22 cellular contexts compared by ENCODE assay signal in genomic region chr14:101019974-101020710, GRCh38.
DNase-seq lines count a peak whose midpoint lies in the region; TF ChIP-seq lines count a peak whose summit lies in the region.
"Had no signal": no experiment of that assay in that cellular context is flagged by ENCODE, and none has a peak within 500 bp of the region (broad histone marks: within the 10 kb centered on the region; RNA-seq: fewer than 3 reads in every experiment).

No MANE protein-coding gene starts in this region.

- WGBS in stomach, 5 donors, result 78 to 89% (median 80%) methylated on average over 8 of the region's 8 CpGs

- CTCF ChIA-PET in Caco-2 (lab: Charles Lee), result no interaction called here

- POLR2A ChIA-PET in Caco-2 (lab: Charles Lee), result no interaction called here

- no peak for TF ChIP-seq POLR2A in stomach (IDR thresholded peaks at IDR 0.05)

- intact Hi-C loops in stomach (cut with DNase I; ENCODE audit: low total_unique reads) (no loop called here), Caco-2 (cut with micrococcal nuclease; ENCODE audit: unreplicated experiment) (no loop called here)

- peak; percentile 37 for DNase-seq in activated CD8-positive, alpha-beta memory T cell treated with anti-CD3 and anti-CD28 coated beads for 24 hours
- no peak for DNase-seq in activated CD8-positive, alpha-beta memory T cell treated with anti-CD3 and anti-CD28 coated beads, Interleukin-2, amount 50 U/mL, for 4 hours
- peak; percentile 13 for DNase-seq in activated CD8-positive, alpha-beta memory T cell treated with anti-CD3 and anti-CD28 coated beads, Interleukin-2, amount 50 U/mL, for 48 hours
- DNase-seq in mesenteric fat pad (ENCODE audit: low spot score), result peak; percentile 59
- DNase-seq in stomach, result peak; percentile 8
- no peak for DNase-seq in KBM-7
- no peak for DNase-seq in NCI-H2196 (lab: John Stamatoyannopoulos, UW; ENCODE audit: unreplicated experiment)
- no peak for DNase-seq in Caco-2
- DNase-seq: activated CD4-positive, alpha-beta T cell treated with anti-CD3 and anti-CD28 coated beads, Interleukin-2, amount 10 ng/mL, durations not matched to agents 24 days and 14 days; C1 segment of cervical spinal cord; central memory CD4-positive, alpha-beta T cell; effector memory CD8-positive, alpha-beta T cell; GOT3; MV-4-11; NCI-H2081 treated with DMSO at 0.1 percent for 48 hours; NCI-H82 had no signal

- H3K4me1 Mint-ChIP-seq in Caco-2 (ENCODE audit: low read depth, unreplicated experiment), result no peaks in the 10 kb centered on the region
- H3K4me1 Mint-ChIP-seq: activated CD4-positive, alpha-beta T cell treated with anti-CD3 and anti-CD28 coated beads, Interleukin-2, amount 10 ng/mL, durations not matched to agents 24 days and 14 days had no signal

- H3K4me1 ChIP-seq in stomach, result no peaks in the 10 kb centered on the region
- no peaks in the 10 kb centered on the region for H3K4me1 ChIP-seq in Caco-2
- H3K4me1 ChIP-seq: A549, pancreas, Peyer's patch, upper lobe of left lung had no signal

- H3K27me3 ChIP-seq in stomach (peaks cover 0 to 19% (median 0%) of the 10 kb centered on the region in 3 donors), Caco-2 (replicated peaks; ENCODE audit: control insufficient read depth, insufficient read depth, low read length) (no peaks in the 10 kb centered on the region)
- H3K27me3 ChIP-seq: hepatocyte, pancreas, Peyer's patch, upper lobe of left lung had no signal

- no peak for TF ChIP-seq EP300 in stomach (IDR thresholded peaks at IDR 0.05)

- H3K36me3 Mint-ChIP-seq in Caco-2 (ENCODE audit: insufficient read depth, unreplicated experiment), result no peaks in the 10 kb centered on the region

- no peaks in the 10 kb centered on the region for H3K36me3 ChIP-seq in stomach
- H3K36me3 ChIP-seq in Caco-2 (ENCODE audit: control insufficient read depth, insufficient read depth, low read length), result no peaks in the 10 kb centered on the region
- H3K36me3 ChIP-seq: pancreas, Peyer's patch, upper lobe of left lung had no signal

- in situ Hi-C loops in KBM-7 (cut with MboI; ENCODE audit: low pct_unique_long_range_greater_than_20kb, low sequenced_read_pairs), result no loop called here

- BruUV-seq in Caco-2 (replicated peaks; lab: Mats Ljungman, UMichigan), result no TSS peak

- no peak overlapping the region for H3K27ac Mint-ChIP-seq in Caco-2 (ENCODE audit: unreplicated experiment)
- H3K27ac Mint-ChIP-seq: activated CD4-positive, alpha-beta T cell treated with anti-CD3 and anti-CD28 coated beads, Interleukin-2, amount 10 ng/mL, durations not matched to agents 24 days and 14 days; effector memory CD8-positive, alpha-beta T cell had no signal

- H3K27me3 Mint-ChIP-seq in Caco-2 (ENCODE audit: insufficient read depth, unreplicated experiment), result peaks cover 8% of the 10 kb centered on the region

- no peak overlapping the region for H3K4me3 ChIP-seq in stomach
- H3K4me3 ChIP-seq in Caco-2 (ENCODE audit: low read depth, low read length), result no peak overlapping the region
- H3K4me3 ChIP-seq: A549, hepatocyte, pancreas, Peyer's patch, upper lobe of left lung had no signal

- no peak overlapping the region for H3K27ac ChIP-seq in stomach
- H3K27ac ChIP-seq: A549, hepatocyte, HL-60, pancreas, Peyer's patch, upper lobe of left lung had no signal

- TF ChIP-seq CTCF in stomach (IDR thresholded peaks at IDR 0.05) (no peak), Caco-2 (IDR thresholded peaks at IDR 0.05; ENCODE audit: insufficient read depth in 1 of 2, low read depth in 1 of 2, low read length in 1 of 2, severe bottlenecking in 1 of 2, unreplicated experiment in 1 of 2) (no peak)

- H3K9me3 ChIP-seq in stomach (no peaks in the 10 kb centered on the region), Caco-2 (no peaks in the 10 kb centered on the region)
- H3K9me3 ChIP-seq: A549, pancreas, Peyer's patch, upper lobe of left lung had no signal

- no peak overlapping the region for H3K4me3 Mint-ChIP-seq in Caco-2 (ENCODE audit: unreplicated experiment)
- H3K4me3 Mint-ChIP-seq: activated CD4-positive, alpha-beta T cell treated with anti-CD3 and anti-CD28 coated beads, Interleukin-2, amount 10 ng/mL, durations not matched to agents 24 days and 14 days; effector memory CD8-positive, alpha-beta T cell had no signal

- H3K9me3 Mint-ChIP-seq in Caco-2 (ENCODE audit: unreplicated experiment), result peaks cover 17% of the 10 kb centered on the region

Comparison
In these comparisons a context has a peak if more than half of its experiments do, and no peak if none do; other contexts are left out.
1. DNase-seq: peak in activated CD8-positive, alpha-beta memory T cell treated with anti-CD3 and anti-CD28 coated beads for 24 hours (single experiment), activated CD8-positive, alpha-beta memory T cell treated with anti-CD3 and anti-CD28 coated beads, Interleukin-2, amount 50 U/mL, for 48 hours (single experiment), mesenteric fat pad (single experiment) and stomach (single experiment); none in activated CD8-positive, alpha-beta memory T cell treated with anti-CD3 and anti-CD28 coated beads, Interleukin-2, amount 50 U/mL, for 4 hours (single experiment), KBM-7 (single experiment), NCI-H2196 (single experiment) and Caco-2 (0 of 2).